ENCODE assay signal across 16 cellular contexts in genomic region chr1:116346943-116347673, GRCh38. TPM values are rescaled to one million over a fixed set of nuclear protein-coding genes. Genes with fewer than 3 reads are reported as not detected.
DNase-seq lines count a peak whose midpoint lies in the region; ATAC-seq and TF ChIP-seq lines count a peak whose summit lies in the region.
"Had no signal": no experiment of that assay in that cellular context is flagged by ENCODE, and none has a peak within 500 bp of the region (broad histone marks: within the 10 kb centered on the region; RNA-seq: fewer than 3 reads in every experiment).

No MANE protein-coding gene starts in this region.

- H3K36me3 Mint-ChIP-seq in activated CD4-positive, alpha-beta T cell treated with anti-CD3 and anti-CD28 coated beads for 36 hours (ENCODE audit: low read depth): no peaks in the 10 kb centered on the region
- no peaks in the 10 kb centered on the region for H3K36me3 Mint-ChIP-seq in activated CD4-positive, alpha-beta T cell treated with anti-CD3 and anti-CD28 coated beads, Interleukin-2, amount 10 ng/mL, durations not matched to agents 24 days and 14 days (ENCODE audit: low read depth)
- H3K36me3 Mint-ChIP-seq in neural crest cell (ENCODE audit: low read depth): no peaks in the 10 kb centered on the region

- peak overlapping the region; percentile 8 for H3K27ac Mint-ChIP-seq in activated CD4-positive, alpha-beta T cell treated with anti-CD3 and anti-CD28 coated beads for 36 hours
- no peak overlapping the region for H3K27ac Mint-ChIP-seq in activated CD4-positive, alpha-beta T cell treated with anti-CD3 and anti-CD28 coated beads, Interleukin-2, amount 10 ng/mL, durations not matched to agents 24 days and 14 days
- peak overlapping the region; percentile 7 for H3K27ac Mint-ChIP-seq in neural crest cell (ENCODE audit: unreplicated experiment)

- 52% methylated on average over 4 of the region's 4 CpGs for WGBS in right lobe of liver (ENCODE audit: insufficient coverage, low coverage, low lambda C conversion rate, missing lambda C conversion rate)

- no peak overlapping the region for H3K4me3 Mint-ChIP-seq in activated CD4-positive, alpha-beta T cell treated with anti-CD3 and anti-CD28 coated beads for 36 hours
- no peak overlapping the region for H3K4me3 Mint-ChIP-seq in activated CD4-positive, alpha-beta T cell treated with anti-CD3 and anti-CD28 coated beads, Interleukin-2, amount 10 ng/mL, durations not matched to agents 24 days and 14 days
- H3K4me3 Mint-ChIP-seq in neural crest cell: no peak overlapping the region

- CTCF ChIA-PET in activated CD4-positive, alpha-beta T cell treated with anti-CD3 and anti-CD28 coated beads for 36 hours (lab: Charles Lee): no interaction called here

- peaks cover 22% of the 10 kb centered on the region for H3K4me1 ChIP-seq in effector memory CD4-positive, alpha-beta T cell (ENCODE audit: control insufficient read depth, insufficient read depth, low read length, poor library complexity, severe bottlenecking)
- H3K4me1 ChIP-seq in right lobe of liver: no peaks in the 10 kb centered on the region
- H3K4me1 ChIP-seq: Peyer's patch, stomach, vagina had no signal

- no peak for TF ChIP-seq CTCF in neural crest cell (conservative IDR thresholded peaks at IDR 0.05)
- TF ChIP-seq CTCF in right lobe of liver (IDR thresholded peaks at IDR 0.05): no peak

- intact Hi-C loops in activated CD4-positive, alpha-beta T cell treated with anti-CD3 and anti-CD28 coated beads for 36 hours (cut with DNase I, micrococcal nuclease): no loop called here
- intact Hi-C loops in activated CD4-positive, alpha-beta T cell treated with anti-CD3 and anti-CD28 coated beads, Interleukin-2, amount 10 ng/mL, durations not matched to agents 24 days and 14 days (cut with micrococcal nuclease): no loop called here
- intact Hi-C loops in right lobe of liver (cut with DNase I): no loop called here

- no peak for ATAC-seq in activated CD4-positive, alpha-beta T cell treated with anti-CD3 and anti-CD28 coated beads for 36 hours
- no peak for ATAC-seq in right lobe of liver

- H3K4me1 Mint-ChIP-seq in activated CD4-positive, alpha-beta T cell treated with anti-CD3 and anti-CD28 coated beads for 36 hours: peaks cover 74% of the 10 kb centered on the region
- peaks cover 9% of the 10 kb centered on the region for H3K4me1 Mint-ChIP-seq in activated CD4-positive, alpha-beta T cell treated with anti-CD3 and anti-CD28 coated beads, Interleukin-2, amount 10 ng/mL, durations not matched to agents 24 days and 14 days
- H3K4me1 Mint-ChIP-seq in neural crest cell: peaks cover 31% of the 10 kb centered on the region

- H3K27ac ChIP-seq in effector memory CD4-positive, alpha-beta T cell (ENCODE audit: insufficient read depth, low read length, poor library complexity, severe bottlenecking): peak overlapping the region; percentile 60
- H3K27ac ChIP-seq in right lobe of liver: no peak overlapping the region
- H3K27ac ChIP-seq: Peyer's patch, vagina had no signal

- TF ChIP-seq POLR2A in right lobe of liver (IDR thresholded peaks at IDR 0.05): no peak

- no peak overlapping the region for H3K4me3 ChIP-seq in effector memory CD4-positive, alpha-beta T cell (ENCODE audit: insufficient read depth, low read depth, low read length, poor library complexity, severe bottlenecking)
- H3K4me3 ChIP-seq in right lobe of liver: no peak overlapping the region
- H3K4me3 ChIP-seq: Peyer's patch, stomach, vagina had no signal

- POLR2A ChIA-PET in activated CD4-positive, alpha-beta T cell treated with anti-CD3 and anti-CD28 coated beads for 36 hours (lab: Charles Lee): no interaction called here

- H3K27me3 Mint-ChIP-seq in activated CD4-positive, alpha-beta T cell treated with anti-CD3 and anti-CD28 coated beads for 36 hours: no peaks in the 10 kb centered on the region
- H3K27me3 Mint-ChIP-seq in activated CD4-positive, alpha-beta T cell treated with anti-CD3 and anti-CD28 coated beads, Interleukin-2, amount 10 ng/mL, durations not matched to agents 24 days and 14 days: peaks cover 2% of the 10 kb centered on the region
- H3K27me3 Mint-ChIP-seq in neural crest cell (ENCODE audit: low read depth): no peaks in the 10 kb centered on the region

- peaks cover 4% of the 10 kb centered on the region for H3K9me3 Mint-ChIP-seq in activated CD4-positive, alpha-beta T cell treated with anti-CD3 and anti-CD28 coated beads for 36 hours (ENCODE audit: low read depth)
- peaks cover 3% of the 10 kb centered on the region for H3K9me3 Mint-ChIP-seq in activated CD4-positive, alpha-beta T cell treated with anti-CD3 and anti-CD28 coated beads, Interleukin-2, amount 10 ng/mL, durations not matched to agents 24 days and 14 days
- H3K9me3 Mint-ChIP-seq in neural crest cell: peaks cover 3% of the 10 kb centered on the region

- H3K27me3 ChIP-seq in effector memory CD4-positive, alpha-beta T cell (replicated peaks; ENCODE audit: control insufficient read depth, insufficient read depth, low read length, poor library complexity, severe bottlenecking): no peaks in the 10 kb centered on the region
- no peaks in the 10 kb centered on the region for H3K27me3 ChIP-seq in right lobe of liver
- H3K27me3 ChIP-seq: Peyer's patch, stomach, vagina had no signal

- DNase-seq in activated CD4-positive, alpha-beta T cell treated with anti-CD3 and anti-CD28 coated beads for 36 hours: no peak
- no peak for DNase-seq in activated CD4-positive, alpha-beta T cell treated with anti-CD3 and anti-CD28 coated beads, Interleukin-2, amount 10 ng/mL, durations not matched to agents 24 days and 14 days
- peak; percentile 46 to 65 for DNase-seq in NCI-H526 (lab: John Stamatoyannopoulos, UW)
- no peak for DNase-seq in effector memory CD4-positive, alpha-beta T cell
- DNase-seq in neural crest cell (ENCODE audit: low read depth, low spot score): no peak
- no peak for DNase-seq in COLO668 (lab: John Stamatoyannopoulos, UW; ENCODE audit: unreplicated experiment)
- no peak for DNase-seq in right lobe of liver
- DNase-seq in NCI-H1436 treated with DMSO at 0.1 percent for 48 hours (lab: John Stamatoyannopoulos, UW): no peak
- DNase-seq: activated gamma-delta T cell treated with Interleukin-2 at 50 U/mL for 16 hours, C1 segment of cervical spinal cord, foreskin fibroblast, MV-4-11, NCI-H69, Peyer's patch, stomach had no signal

- no peaks in the 10 kb centered on the region for H3K9me3 ChIP-seq in effector memory CD4-positive, alpha-beta T cell (ENCODE audit: control insufficient read depth, low read length)
- no peaks in the 10 kb centered on the region for H3K9me3 ChIP-seq in right lobe of liver
- H3K9me3 ChIP-seq: Peyer's patch, stomach, vagina had no signal

- H3K36me3 ChIP-seq in effector memory CD4-positive, alpha-beta T cell (ENCODE audit: control insufficient read depth, insufficient read depth, low read length): no peaks in the 10 kb centered on the region
- H3K36me3 ChIP-seq in right lobe of liver: no peaks in the 10 kb centered on the region
- H3K36me3 ChIP-seq: Peyer's patch, stomach, vagina had no signal

RNA-seq across cellular contexts. Expression of gene ATP1A1, which starts 25.9 kb away (rescaled TPM):
- total RNA-seq in activated CD4-positive, alpha-beta T cell treated with anti-CD3 and anti-CD28 coated beads for 36 hours: 100 to 1,000 TPM; 247 to 257 TPM
- 252 and 261 TPM in 2 replicates for total RNA-seq in activated CD4-positive, alpha-beta T cell treated with anti-CD3 and anti-CD28 coated beads, Interleukin-2, amount 10 ng/mL, durations not matched to agents 24 days and 14 days
- total RNA-seq in neural crest cell (175 and 176 TPM in 2 replicates), right lobe of liver (100 to 1,000 TPM in 5 of 6 experiments, 10 to 100 TPM in 1; 83.6 to 153 (median 121) TPM)

Comparison
In these comparisons a context has a peak if more than half of its experiments do, and no peak if none do; other contexts are left out.
1. DNase-seq: peak in NCI-H526 (2 of 2); none in activated CD4-positive, alpha-beta T cell treated with anti-CD3 and anti-CD28 coated beads for 36 hours (single experiment), activated CD4-positive, alpha-beta T cell treated with anti-CD3 and anti-CD28 coated beads, Interleukin-2, amount 10 ng/mL, durations not matched to agents 24 days and 14 days (single experiment), effector memory CD4-positive, alpha-beta T cell (0 of 3), neural crest cell (single experiment), COLO668 (single experiment), right lobe of liver (0 of 3) and NCI-H1436 treated with DMSO at 0.1 percent for 48 hours (single experiment).